1 cellular context compared by ENCODE assay signal in genomic region chr3:197010556-197011351, GRCh38.
A peak's percentile ranks its signal among the peaks of the same experiment; 100 is the strongest.
TF ChIP-seq lines count a peak whose summit lies in the region.

No MANE protein-coding gene starts in this region.

TF ChIP-seq in K562, 482 proteins besides CTCF, POLR2A, EP300 and RAD21:
- TF ChIP-seq NFIC (IDR thresholded peaks at IDR 0.05): peak; percentile 39
- no peak for TF ChIP-seq DMBX1 (CRISPR knock-in tag; IDR thresholded peaks at IDR 0.05; ENCODE audit: borderline replicate concordance)
- TF ChIP-seq POLR2G (IDR thresholded peaks at IDR 0.05; ENCODE audit: low read depth, low read length): 0 out of 2 replicates have a peak, but pooled peaks have one; percentile 13
- no peak for TF ChIP-seq SREBF2 (CRISPR knock-in tag; IDR thresholded peaks at IDR 0.05)
- TF ChIP-seq ZNF639 (CRISPR knock-in tag; conservative IDR thresholded peaks at IDR 0.05 in 1 of 2, IDR thresholded peaks at IDR 0.05 in 1 of 2): no peak
- no peak for TF ChIP-seq NR2F6 (CRISPR knock-in tag; IDR thresholded peaks at IDR 0.05)
